ENCODE assay signal across 2 cellular contexts in the genomic region with DNA sequence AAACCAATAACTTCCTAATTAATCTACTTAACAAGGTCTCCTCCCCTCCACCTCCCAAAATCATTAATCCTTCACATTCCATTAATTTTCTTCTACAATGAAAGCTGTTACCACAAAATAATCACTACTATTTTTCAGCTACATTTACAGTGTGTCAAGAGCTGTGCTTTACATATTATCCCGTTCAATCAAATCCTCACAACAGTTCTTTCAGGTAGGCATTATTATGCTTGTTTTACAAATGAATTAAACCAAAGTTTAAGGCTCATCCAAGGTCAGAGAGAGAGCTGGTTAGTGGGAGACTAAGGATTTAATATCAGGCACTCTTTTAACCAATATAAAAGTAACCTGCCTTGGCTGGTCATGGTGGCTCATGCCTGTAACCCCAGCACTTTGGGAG.
TF ChIP-seq lines count a peak whose summit lies in the region.

No MANE protein-coding gene starts in this region.

TF ChIP-seq in HepG2, 621 proteins besides CTCF, POLR2A, EP300 and RAD21:
- no peak for TF ChIP-seq ZBTB20 (CRISPR knock-in tag; IDR thresholded peaks at IDR 0.05; ENCODE audit: borderline replicate concordance, low read depth)
- no peak for TF ChIP-seq ZNF598 (CRISPR knock-in tag; IDR thresholded peaks at IDR 0.05; ENCODE audit: borderline replicate concordance)
- no peak for TF ChIP-seq ZNF883 (CRISPR knock-in tag; IDR thresholded peaks at IDR 0.05; ENCODE audit: not compliant biosample characterization)
- no peak for TF ChIP-seq SMARCE1 (IDR thresholded peaks at IDR 0.05; ENCODE audit: borderline replicate concordance)
- no peak for TF ChIP-seq GATAD2A (CRISPR knock-in tag; IDR thresholded peaks at IDR 0.05)
- TF ChIP-seq ZNF430 (CRISPR knock-in tag; IDR thresholded peaks at IDR 0.05) = no peak
- TF ChIP-seq, protein P1, sequence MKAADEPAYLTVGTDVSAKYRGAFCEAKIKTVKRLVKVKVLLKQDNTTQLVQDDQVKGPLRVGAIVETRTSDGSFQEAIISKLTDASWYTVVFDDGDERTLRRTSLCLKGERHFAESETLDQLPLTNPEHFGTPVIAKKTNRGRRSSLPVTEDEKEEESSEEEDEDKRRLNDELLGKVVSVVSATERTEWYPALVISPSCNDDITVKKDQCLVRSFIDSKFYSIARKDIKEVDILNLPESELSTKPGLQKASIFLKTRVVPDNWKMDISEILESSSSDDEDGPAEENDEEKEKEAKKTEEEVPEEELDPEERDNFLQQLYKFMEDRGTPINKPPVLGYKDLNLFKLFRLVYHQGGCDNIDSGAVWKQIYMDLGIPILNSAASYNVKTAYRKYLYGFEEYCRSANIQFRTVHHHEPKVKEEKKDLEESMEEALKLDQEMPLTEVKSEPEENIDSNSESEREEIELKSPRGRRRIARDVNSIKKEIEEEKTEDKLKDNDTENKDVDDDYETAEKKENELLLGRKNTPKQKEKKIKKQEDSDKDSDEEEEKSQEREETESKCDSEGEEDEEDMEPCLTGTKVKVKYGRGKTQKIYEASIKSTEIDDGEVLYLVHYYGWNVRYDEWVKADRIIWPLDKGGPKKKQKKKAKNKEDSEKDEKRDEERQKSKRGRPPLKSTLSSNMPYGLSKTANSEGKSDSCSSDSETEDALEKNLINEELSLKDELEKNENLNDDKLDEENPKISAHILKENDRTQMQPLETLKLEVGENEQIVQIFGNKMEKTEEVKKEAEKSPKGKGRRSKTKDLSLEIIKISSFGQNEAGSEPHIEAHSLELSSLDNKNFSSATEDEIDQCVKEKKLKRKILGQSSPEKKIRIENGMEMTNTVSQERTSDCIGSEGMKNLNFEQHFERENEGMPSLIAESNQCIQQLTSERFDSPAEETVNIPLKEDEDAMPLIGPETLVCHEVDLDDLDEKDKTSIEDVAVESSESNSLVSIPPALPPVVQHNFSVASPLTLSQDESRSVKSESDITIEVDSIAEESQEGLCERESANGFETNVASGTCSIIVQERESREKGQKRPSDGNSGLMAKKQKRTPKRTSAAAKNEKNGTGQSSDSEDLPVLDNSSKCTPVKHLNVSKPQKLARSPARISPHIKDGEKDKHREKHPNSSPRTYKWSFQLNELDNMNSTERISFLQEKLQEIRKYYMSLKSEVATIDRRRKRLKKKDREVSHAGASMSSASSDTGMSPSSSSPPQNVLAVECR (CRISPR knock-in tag; IDR thresholded peaks at IDR 0.05; ENCODE audit: borderline replicate concordance) = no peak
- no peak for TF ChIP-seq ZFP82 (CRISPR knock-in tag; IDR thresholded peaks at IDR 0.05; ENCODE audit: borderline replicate concordance)
- TF ChIP-seq BRD4 (CRISPR knock-in tag; IDR thresholded peaks at IDR 0.05) = no peak
- no peak for TF ChIP-seq ZNF780A (CRISPR knock-in tag; IDR thresholded peaks at IDR 0.05)
- TF ChIP-seq, protein P2, sequence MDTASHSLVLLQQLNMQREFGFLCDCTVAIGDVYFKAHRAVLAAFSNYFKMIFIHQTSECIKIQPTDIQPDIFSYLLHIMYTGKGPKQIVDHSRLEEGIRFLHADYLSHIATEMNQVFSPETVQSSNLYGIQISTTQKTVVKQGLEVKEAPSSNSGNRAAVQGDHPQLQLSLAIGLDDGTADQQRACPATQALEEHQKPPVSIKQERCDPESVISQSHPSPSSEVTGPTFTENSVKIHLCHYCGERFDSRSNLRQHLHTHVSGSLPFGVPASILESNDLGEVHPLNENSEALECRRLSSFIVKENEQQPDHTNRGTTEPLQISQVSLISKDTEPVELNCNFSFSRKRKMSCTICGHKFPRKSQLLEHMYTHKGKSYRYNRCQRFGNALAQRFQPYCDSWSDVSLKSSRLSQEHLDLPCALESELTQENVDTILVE (CRISPR knock-in tag; IDR thresholded peaks at IDR 0.05) = no peak
- TF ChIP-seq, protein P3, sequence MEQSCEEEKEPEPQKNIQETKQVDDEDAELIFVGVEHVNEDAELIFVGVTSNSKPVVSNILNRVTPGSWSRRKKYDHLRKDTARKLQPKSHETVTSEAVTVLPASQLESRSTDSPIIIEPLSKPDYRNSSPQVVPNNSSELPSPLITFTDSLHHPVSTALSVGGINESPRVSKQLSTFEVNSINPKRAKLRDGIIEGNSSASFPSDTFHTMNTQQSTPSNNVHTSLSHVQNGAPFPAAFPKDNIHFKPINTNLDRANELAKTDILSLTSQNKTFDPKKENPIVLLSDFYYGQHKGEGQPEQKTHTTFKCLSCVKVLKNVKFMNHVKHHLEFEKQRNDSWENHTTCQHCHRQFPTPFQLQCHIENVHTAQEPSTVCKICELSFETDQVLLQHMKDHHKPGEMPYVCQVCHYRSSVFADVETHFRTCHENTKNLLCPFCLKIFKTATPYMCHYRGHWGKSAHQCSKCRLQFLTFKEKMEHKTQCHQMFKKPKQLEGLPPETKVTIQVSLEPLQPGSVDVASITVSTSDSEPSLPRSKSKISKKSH (CRISPR knock-in tag; IDR thresholded peaks at IDR 0.05; ENCODE audit: borderline replicate concordance) = no peak

TF ChIP-seq in GM12891, 5 proteins besides CTCF, POLR2A, EP300 and RAD21:
- no peak for TF ChIP-seq POLR2AphosphoS5 (IDR thresholded peaks at IDR 0.05; ENCODE audit: low read depth, low read length)
- no peak for TF ChIP-seq SPI1 (IDR thresholded peaks at IDR 0.05; ENCODE audit: low read depth, low read length)
- no peak for TF ChIP-seq PAX5 (IDR thresholded peaks at IDR 0.05; ENCODE audit: insufficient read depth, low read length, severe bottlenecking)
- TF ChIP-seq POU2F2 (IDR thresholded peaks at IDR 0.05; ENCODE audit: low read depth, low read length) = no peak
